In the genomic region with DNA sequence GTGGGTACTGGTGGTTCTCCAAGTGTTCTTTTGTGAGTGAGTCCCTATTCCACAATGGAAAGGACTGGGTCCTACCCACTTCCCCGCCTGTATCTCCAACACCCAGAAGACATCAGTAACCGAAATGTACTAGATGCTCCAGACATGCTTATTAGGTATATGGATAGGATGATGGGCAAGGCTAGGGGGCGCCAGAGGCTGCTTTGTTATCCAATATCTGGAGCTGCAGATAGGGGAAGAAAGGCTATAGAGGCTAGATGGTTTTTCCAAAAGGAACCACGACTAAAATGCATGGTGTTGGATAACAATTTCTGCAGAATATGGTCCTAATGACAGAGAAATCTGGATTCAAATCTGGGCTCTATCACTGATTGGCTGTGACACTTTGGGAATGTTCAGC, we compare ENCODE assay signal across 8 cellular contexts. TPM values are rescaled to one million over a fixed set of nuclear protein-coding genes. Genes with fewer than 3 reads are reported as not detected.
DNase-seq lines count a peak whose midpoint lies in the region; ATAC-seq and TF ChIP-seq lines count a peak whose summit lies in the region.

No MANE protein-coding gene starts in this region.

- H3K4me1 ChIP-seq in CD8-positive, alpha-beta memory T cell (ENCODE audit: insufficient read depth, low read length) = no peaks in the 10 kb centered on the region
- H3K4me1 ChIP-seq in PC-3 (ENCODE audit: insufficient read depth, low read length) (no peaks in the 10 kb centered on the region; the same call in 1 of the 2 replicates), heart right ventricle (peaks cover 0 to 34% (median 0%) of the 10 kb centered on the region in 9 donors)

- 52 to 53% methylated on average over 4 of the region's 4 CpGs for WGBS in heart right ventricle, 2 donors

- CTCF ChIA-PET in CD8-positive, alpha-beta memory T cell (lab: Charles Lee) = interaction anchor here (0.8 to 3.3 kb wide), 4 partner anchors 9 to 76 kb away, joined by 3 to 17 read pairs (median 4); no protein-coding TSS in a partner anchor
- CTCF ChIA-PET in PC-3 (lab: Charles Lee) = interaction anchor here (0.5 to 0.6 kb wide), 2 partner anchors 30 to 128 kb away, joined by 6 read pairs; no protein-coding TSS in a partner anchor

- peaks cover 0 to 2% of the 10 kb centered on the region in 2 donors for H3K27me3 Mint-ChIP-seq in CD8-positive, alpha-beta memory T cell
- H3K27me3 Mint-ChIP-seq in activated T-helper 2 cell treated with anti-CD3 and anti-CD28 coated beads, Interferon-gamma antibody, Interleukin-2, Interleukin-4, amounts not matched to agents 10 μg/mL and 5 μg/mL and 100 μg/mL, durations not matched to agents 14 hours and 24 hours and 36 hours (ENCODE audit: low read depth) = peaks cover 10% of the 10 kb centered on the region

- peak overlapping the region in 3 of 8 donors; percentile 51 to 77 (median 77) for H3K27ac Mint-ChIP-seq in CD8-positive, alpha-beta memory T cell
- no peak overlapping the region for H3K27ac Mint-ChIP-seq in activated T-helper 2 cell treated with anti-CD3 and anti-CD28 coated beads, Interferon-gamma antibody, Interleukin-2, Interleukin-4, amounts not matched to agents 10 μg/mL and 5 μg/mL and 100 μg/mL, durations not matched to agents 14 hours and 24 hours and 36 hours

- no peak overlapping the region for H3K9ac ChIP-seq in PC-3 (ENCODE audit: low read length)

- H3K27me3 ChIP-seq in CD8-positive, alpha-beta memory T cell (ENCODE audit: insufficient read depth, low read length, poor library complexity, severe bottlenecking) = no peaks in the 10 kb centered on the region
- no peaks in the 10 kb centered on the region for H3K27me3 ChIP-seq in PC-3 (ENCODE audit: low read length)
- no peaks in the 10 kb centered on the region for H3K27me3 ChIP-seq in heart right ventricle

- no peaks in the 10 kb centered on the region for H3K9me3 ChIP-seq in CD8-positive, alpha-beta memory T cell (ENCODE audit: low read length)
- no peaks in the 10 kb centered on the region for H3K9me3 ChIP-seq in PC-3 (ENCODE audit: low read length)
- H3K9me3 ChIP-seq in heart right ventricle = no peaks in the 10 kb centered on the region

- DNase-seq in CD8-positive, alpha-beta memory T cell = peak; percentile 7 to 75 (median 56)
- DNase-seq in PC-3 (peak; percentile 40), heart right ventricle (peak; percentile 62 to 70), sciatic nerve (ENCODE audit: low spot score) (peak; percentile 83)
- peak; percentile 46 for DNase-seq in activated T-helper 2 cell treated with anti-CD3 and anti-CD28 coated beads, Interferon-gamma antibody, Interleukin-2, Interleukin-4, amounts not matched to agents 10 μg/mL and 5 μg/mL and 100 μg/mL, durations not matched to agents 14 hours and 24 hours and 36 hours (ENCODE audit: low spot score)

- H3K9me2 ChIP-seq in PC-3 (replicated peaks; ENCODE audit: low read length) = no peaks in the 10 kb centered on the region

- H3K4me3 Mint-ChIP-seq in CD8-positive, alpha-beta memory T cell = no peak overlapping the region
- no peak overlapping the region for H3K4me3 Mint-ChIP-seq in activated T-helper 2 cell treated with anti-CD3 and anti-CD28 coated beads, Interferon-gamma antibody, Interleukin-2, Interleukin-4, amounts not matched to agents 10 μg/mL and 5 μg/mL and 100 μg/mL, durations not matched to agents 14 hours and 24 hours and 36 hours (ENCODE audit: low read depth)

- peaks cover 22 to 25% (median 22%) of the 10 kb centered on the region in 3 donors for H3K4me1 Mint-ChIP-seq in CD8-positive, alpha-beta memory T cell
- H3K4me1 Mint-ChIP-seq in activated T-helper 2 cell treated with anti-CD3 and anti-CD28 coated beads, Interferon-gamma antibody, Interleukin-2, Interleukin-4, amounts not matched to agents 10 μg/mL and 5 μg/mL and 100 μg/mL, durations not matched to agents 14 hours and 24 hours and 36 hours (ENCODE audit: low read depth) = peaks cover 19% of the 10 kb centered on the region

- H3K9me3 Mint-ChIP-seq in CD8-positive, alpha-beta memory T cell = no peaks in the 10 kb centered on the region
- no peaks in the 10 kb centered on the region for H3K9me3 Mint-ChIP-seq in activated T-helper 2 cell treated with anti-CD3 and anti-CD28 coated beads, Interferon-gamma antibody, Interleukin-2, Interleukin-4, amounts not matched to agents 10 μg/mL and 5 μg/mL and 100 μg/mL, durations not matched to agents 14 hours and 24 hours and 36 hours

- no TSS peak for BruUV-seq in PC-3 (replicated peaks; lab: Mats Ljungman, UMichigan)

- no peaks in the 10 kb centered on the region for H4K20me1 ChIP-seq in PC-3 (ENCODE audit: low read length)

- H3K79me2 ChIP-seq in PC-3 (ENCODE audit: low read length) = no peaks in the 10 kb centered on the region

- peak; percentile 35 for ATAC-seq in HG02798 (IDR thresholded peaks at IDR 0.05; ENCODE audit: poor library complexity, unreplicated experiment)
- no peak for ATAC-seq in PC-3
- ATAC-seq in heart right ventricle = peak in 4 of 8 donors; percentile 61 to 73 (median 66)
- ATAC-seq in sciatic nerve = peak; percentile 53
- ATAC-seq in GM19467 (IDR thresholded peaks at IDR 0.05; ENCODE audit: unreplicated experiment) = no peak
- ATAC-seq in GM21360 (IDR thresholded peaks at IDR 0.05; ENCODE audit: unreplicated experiment) = no peak

- H3K4me2 ChIP-seq in PC-3 (ENCODE audit: low read length) = no peak overlapping the region

- H3K27ac ChIP-seq in CD8-positive, alpha-beta memory T cell (ENCODE audit: low read depth, low read length) = no peak overlapping the region
- H3K27ac ChIP-seq in PC-3 (ENCODE audit: low read length) (no peak overlapping the region), heart right ventricle (no peak overlapping the region)

- no peaks in the 10 kb centered on the region for H3F3A ChIP-seq in PC-3 (ENCODE audit: low read length, unreplicated experiment)

- no peak overlapping the region for H2AFZ ChIP-seq in PC-3 (ENCODE audit: low read length)

- H3K4me3 ChIP-seq in CD8-positive, alpha-beta memory T cell (ENCODE audit: low read length) = no peak overlapping the region
- H3K4me3 ChIP-seq in PC-3 (ENCODE audit: low read length) (no peak overlapping the region), heart right ventricle (no peak overlapping the region)

- H3K36me3 ChIP-seq in CD8-positive, alpha-beta memory T cell (ENCODE audit: insufficient read depth, low read length) = no peaks in the 10 kb centered on the region
- H3K36me3 ChIP-seq in PC-3 (ENCODE audit: low read depth, low read length) (no peaks in the 10 kb centered on the region), heart right ventricle (peaks cover 0 to 32% (median 0%) of the 10 kb centered on the region in 9 donors)

- POLR2A ChIA-PET in CD8-positive, alpha-beta memory T cell (lab: Charles Lee) = interaction anchor here (0.9 kb wide), 1 partner anchor 190 kb away, joined by 4 read pairs; a partner anchor contains a TSS
- POLR2A ChIA-PET in PC-3 (lab: Charles Lee; ENCODE audit: unreplicated experiment) = no interaction called here

- intact Hi-C loops in PC-3 (cut with micrococcal nuclease) (no loop called here), heart right ventricle (cut with DNase I) (loop anchor here in 1 of 10 donors (5.0 to 10.0 kb wide), 4 partner anchors 72 to 382 kb away; no protein-coding TSS in a partner anchor), sciatic nerve (cut with DNase I) (no loop called here)
- intact Hi-C loops in activated T-helper 2 cell treated with anti-CD3 and anti-CD28 coated beads, Interferon-gamma antibody, Interleukin-2, Interleukin-4, amounts not matched to agents 10 μg/mL and 5 μg/mL and 100 μg/mL, durations not matched to agents 14 hours and 24 hours and 36 hours (cut with micrococcal nuclease) = loop anchor here (1.0 to 5.0 kb wide), 6 partner anchors 56 to 384 kb away; a partner anchor contains a TSS

- TF ChIP-seq CTCF in PC-3 (conservative IDR thresholded peaks at IDR 0.05; ENCODE audit: low read depth, low read length) (peak; percentile 55), heart right ventricle (IDR thresholded peaks at IDR 0.05) (peak in 7 of 9 donors; percentile 33 to 64 (median 46))

- H3K36me3 Mint-ChIP-seq in CD8-positive, alpha-beta memory T cell = peaks cover 5 to 16% (median 6%) of the 10 kb centered on the region in 3 donors
- H3K36me3 Mint-ChIP-seq in activated T-helper 2 cell treated with anti-CD3 and anti-CD28 coated beads, Interferon-gamma antibody, Interleukin-2, Interleukin-4, amounts not matched to agents 10 μg/mL and 5 μg/mL and 100 μg/mL, durations not matched to agents 14 hours and 24 hours and 36 hours (ENCODE audit: low read depth) = peaks cover 5% of the 10 kb centered on the region

RNA-seq across cellular contexts. Expression of a gene that starts 56.2 kb away (rescaled TPM):
- 100 to 1,000 TPM in 1 of 2 experiments, 10 to 100 TPM in 1; 89.7 to 103 TPM for total RNA-seq in CD8-positive, alpha-beta memory T cell
- polyA plus RNA-seq in CD8-positive, alpha-beta memory T cell = 95.8 TPM
- 39.2 and 47.0 TPM in 2 replicates for total RNA-seq in PC-3 (2014; rRNA removed)
- total RNA-seq in activated T-helper 2 cell treated with anti-CD3 and anti-CD28 coated beads, Interferon-gamma antibody, Interleukin-2, Interleukin-4, amounts not matched to agents 10 μg/mL and 5 μg/mL and 100 μg/mL, durations not matched to agents 14 hours and 24 hours and 36 hours = 81.3 and 82.3 TPM in 2 replicates
- total RNA-seq in heart right ventricle = 10 to 100 TPM; 50.7 to 83.9 (median 62.4) TPM
- polyA plus RNA-seq in heart right ventricle = 10 to 100 TPM; 17.5 to 23.2 TPM
- 130 TPM for total RNA-seq in sciatic nerve

Comparison
In these comparisons a context has a peak if more than half of its experiments do, and no peak if none do; other contexts are left out.
1. ATAC-seq: peak in HG02798 (single experiment) and sciatic nerve (single experiment); none in PC-3 (single experiment), GM19467 (single experiment) and GM21360 (single experiment).
2. Peak in every context shown above with its lines, with median percentiles within 50 percentile points of each other: DNase-seq.